Comparison of ENCODE assay signal across 24 cellular contexts in genomic region chr6:124536157-124536556, GRCh38.
A peak's percentile ranks its signal among the peaks of the same experiment; 100 is the strongest.
DNase-seq lines count a peak whose midpoint lies in the region; ATAC-seq and TF ChIP-seq lines count a peak whose summit lies in the region.
"Had no signal": no experiment of that assay in that cellular context is flagged by ENCODE, and none has a peak within 500 bp of the region (broad histone marks: within the 10 kb centered on the region; RNA-seq: fewer than 3 reads in every experiment).

No MANE protein-coding gene starts in this region.

- H3K36me3 ChIP-seq in GM23338 (ENCODE audit: insufficient read depth) (no peaks in the 10 kb centered on the region), PC-9 (ENCODE audit: low read depth) (no peaks in the 10 kb centered on the region), OCI-LY7 (ENCODE audit: insufficient read depth, low read length) (no peaks in the 10 kb centered on the region)
- H3K36me3 ChIP-seq: BE2C had no signal

- intact Hi-C loops in PC-9 (cut with micrococcal nuclease; ENCODE audit: unreplicated experiment): no loop called here
- intact Hi-C loops in OCI-LY7 (cut with micrococcal nuclease; ENCODE audit: unreplicated experiment): loop anchor here (2.0 kb wide), 1 partner anchor 65 kb away; no protein-coding TSS in a partner anchor

- no TSS peak for BruUV-seq in PC-9 (replicated peaks; lab: Mats Ljungman, UMichigan)
- BruUV-seq in OCI-LY7 (replicated peaks; lab: Mats Ljungman, UMichigan): no TSS peak

- TF ChIP-seq CTCF in GM23338 (conservative IDR thresholded peaks at IDR 0.05; ENCODE audit: low read depth in 2 of 2) (no peak), PC-9 (conservative IDR thresholded peaks at IDR 0.05) (no peak), osteocyte (IDR thresholded peaks at IDR 0.05) (no peak), OCI-LY7 (conservative IDR thresholded peaks at IDR 0.05; ENCODE audit: low read length) (no peak)

- peaks cover 5% of the 10 kb centered on the region for H3K9me2 ChIP-seq in GM23338 (ENCODE audit: insufficient read depth)
- H3K9me2 ChIP-seq in PC-9 (ENCODE audit: insufficient read depth): no peaks in the 10 kb centered on the region; the same call in 1 of the 2 replicates
- no peaks in the 10 kb centered on the region for H3K9me2 ChIP-seq in OCI-LY7 (ENCODE audit: insufficient read depth, low read length)

- H3K4me3 Mint-ChIP-seq in GM23338 (no peak overlapping the region), osteocyte (ENCODE audit: unreplicated experiment) (peak overlapping the region; percentile 55)
- H3K4me3 Mint-ChIP-seq: CD14-positive monocyte; CD8-positive, alpha-beta memory T cell had no signal

- DNase-seq in GM23338 (ENCODE audit: low spot score): no peak
- DNase-seq in PC-9: no peak
- peak; percentile 13 for DNase-seq in foreskin melanocyte
- no peak for DNase-seq in osteocyte (ENCODE audit: extremely low spot score, unreplicated experiment)
- no peak for DNase-seq in OCI-LY7 (ENCODE audit: low spot score)
- DNase-seq: BE2C; CD8-positive, alpha-beta memory T cell; DMS79 treated with DMSO at 0.1 percent for 48 hours; GF-D8; H7; IMR-90; NCI-H1092; NCI-H1417 treated with DMSO at 0.1 percent for 48 hours; NCI-H1930; NCI-H446; NCI-H524 treated with DMSO at 0.1 percent for 48 hours; NCI-H82; NK-92 treated with Interleukin-12 subunit alpha and Interleukin-12 subunit beta, amount 100 ng/mL, for 24 hours had no signal

- H3K4me1 Mint-ChIP-seq in GM23338 (peaks cover 6% of the 10 kb centered on the region), osteocyte (ENCODE audit: unreplicated experiment) (peaks cover 44% of the 10 kb centered on the region)
- H3K4me1 Mint-ChIP-seq: CD8-positive, alpha-beta memory T cell had no signal

- H3K79me2 ChIP-seq in GM23338 (replicated peaks; ENCODE audit: insufficient read depth) (no peaks in the 10 kb centered on the region), PC-9 (ENCODE audit: low read depth) (no peaks in the 10 kb centered on the region), OCI-LY7 (ENCODE audit: insufficient read depth, low read depth, low read length) (no peaks in the 10 kb centered on the region)

- H3K27ac ChIP-seq in GM23338 (ENCODE audit: low read depth) (no peak overlapping the region), PC-9 (no peak overlapping the region), OCI-LY7 (ENCODE audit: low read depth, low read length, poor library complexity, severe bottlenecking) (no peak overlapping the region)
- H3K27ac ChIP-seq: KMS-11, RWPE1, SK-N-MC had no signal

- ATAC-seq in GM23338 (no peak), HG03108 (IDR thresholded peaks at IDR 0.05; ENCODE audit: unreplicated experiment) (no peak), esophagus mucosa (no peak)

- H3K4me3 ChIP-seq in GM23338 (no peak overlapping the region), PC-9 (no peak overlapping the region), OCI-LY7 (ENCODE audit: low read depth, low read length, poor library complexity, severe bottlenecking) (no peak overlapping the region)
- H3K4me3 ChIP-seq: SK-N-MC had no signal

- H3K9me3 ChIP-seq in PC-9 (ENCODE audit: insufficient read depth, low read depth) (no peaks in the 10 kb centered on the region), OCI-LY7 (ENCODE audit: low read length) (no peaks in the 10 kb centered on the region)
- H3K9me3 ChIP-seq: BE2C had no signal

- H3F3A ChIP-seq in GM23338 (replicated peaks; ENCODE audit: low read depth) (no peaks in the 10 kb centered on the region), PC-9 (ENCODE audit: insufficient read depth, low read depth) (no peaks in the 10 kb centered on the region)

- no peak overlapping the region for H3K4me2 ChIP-seq in GM23338
- peak overlapping the region; percentile 43 for H3K4me2 ChIP-seq in PC-9
- no peak overlapping the region for H3K4me2 ChIP-seq in OCI-LY7 (ENCODE audit: low read length)
- H3K4me2 ChIP-seq: KMS-11 had no signal

- H3K27me3 Mint-ChIP-seq in GM23338 (ENCODE audit: insufficient read depth, low read depth, poor library complexity): no peaks in the 10 kb centered on the region
- no peaks in the 10 kb centered on the region for H3K27me3 Mint-ChIP-seq in osteocyte (ENCODE audit: unreplicated experiment)

- H3K27ac Mint-ChIP-seq in GM23338: no peak overlapping the region
- H3K27ac Mint-ChIP-seq in osteocyte (ENCODE audit: unreplicated experiment): peak overlapping the region; percentile 91
- H3K27ac Mint-ChIP-seq: CD8-positive, alpha-beta memory T cell had no signal

- no peaks in the 10 kb centered on the region for H3K9me3 Mint-ChIP-seq in GM23338
- H3K9me3 Mint-ChIP-seq in osteocyte (ENCODE audit: unreplicated experiment): no peaks in the 10 kb centered on the region

- H2AFZ ChIP-seq in GM23338: peak overlapping the region; percentile 49; the same call in 1 of the 2 replicates
- H2AFZ ChIP-seq in PC-9: 0 out of 2 replicates have a peak overlapping the region, but pooled peaks have one; percentile 2
- H2AFZ ChIP-seq in OCI-LY7 (ENCODE audit: low read length): no peak overlapping the region

- H3K36me3 Mint-ChIP-seq in GM23338 (ENCODE audit: low read depth) (no peaks in the 10 kb centered on the region), osteocyte (ENCODE audit: unreplicated experiment) (no peaks in the 10 kb centered on the region)
- H3K36me3 Mint-ChIP-seq: CD14-positive monocyte; CD8-positive, alpha-beta memory T cell had no signal

- H3K4me1 ChIP-seq in GM23338 (ENCODE audit: insufficient read depth) (peaks cover 8% of the 10 kb centered on the region), PC-9 (replicated peaks; ENCODE audit: insufficient read depth) (peaks cover 19% of the 10 kb centered on the region), OCI-LY7 (ENCODE audit: insufficient read depth, low read length, poor library complexity, severe bottlenecking) (no peaks in the 10 kb centered on the region)
- H3K4me1 ChIP-seq: BE2C had no signal

- CTCF ChIA-PET in PC-9 (lab: Charles Lee): no interaction called here
- CTCF ChIA-PET in OCI-LY7 (lab: Charles Lee; ENCODE audit: unreplicated experiment): no interaction called here

- POLR2A ChIA-PET in PC-9 (lab: Charles Lee; ENCODE audit: unreplicated experiment) (no interaction called here), OCI-LY7 (lab: Charles Lee) (no interaction called here)

- no peaks in the 10 kb centered on the region for H3K27me3 ChIP-seq in GM23338 (ENCODE audit: insufficient read depth)
- H3K27me3 ChIP-seq in PC-9 (ENCODE audit: insufficient read depth, low read depth): no peaks in the 10 kb centered on the region
- H3K27me3 ChIP-seq: BE2C had no signal

- H4K20me1 ChIP-seq in GM23338 (replicated peaks; ENCODE audit: insufficient read depth) (no peaks in the 10 kb centered on the region), PC-9 (ENCODE audit: insufficient read depth) (no peaks in the 10 kb centered on the region), OCI-LY7 (ENCODE audit: insufficient read depth, low read length) (no peaks in the 10 kb centered on the region)

TF ChIP-seq in GM23338, 12 proteins besides CTCF, POLR2A, EP300 and RAD21 (continues in another document):
- TF ChIP-seq, protein P1, sequence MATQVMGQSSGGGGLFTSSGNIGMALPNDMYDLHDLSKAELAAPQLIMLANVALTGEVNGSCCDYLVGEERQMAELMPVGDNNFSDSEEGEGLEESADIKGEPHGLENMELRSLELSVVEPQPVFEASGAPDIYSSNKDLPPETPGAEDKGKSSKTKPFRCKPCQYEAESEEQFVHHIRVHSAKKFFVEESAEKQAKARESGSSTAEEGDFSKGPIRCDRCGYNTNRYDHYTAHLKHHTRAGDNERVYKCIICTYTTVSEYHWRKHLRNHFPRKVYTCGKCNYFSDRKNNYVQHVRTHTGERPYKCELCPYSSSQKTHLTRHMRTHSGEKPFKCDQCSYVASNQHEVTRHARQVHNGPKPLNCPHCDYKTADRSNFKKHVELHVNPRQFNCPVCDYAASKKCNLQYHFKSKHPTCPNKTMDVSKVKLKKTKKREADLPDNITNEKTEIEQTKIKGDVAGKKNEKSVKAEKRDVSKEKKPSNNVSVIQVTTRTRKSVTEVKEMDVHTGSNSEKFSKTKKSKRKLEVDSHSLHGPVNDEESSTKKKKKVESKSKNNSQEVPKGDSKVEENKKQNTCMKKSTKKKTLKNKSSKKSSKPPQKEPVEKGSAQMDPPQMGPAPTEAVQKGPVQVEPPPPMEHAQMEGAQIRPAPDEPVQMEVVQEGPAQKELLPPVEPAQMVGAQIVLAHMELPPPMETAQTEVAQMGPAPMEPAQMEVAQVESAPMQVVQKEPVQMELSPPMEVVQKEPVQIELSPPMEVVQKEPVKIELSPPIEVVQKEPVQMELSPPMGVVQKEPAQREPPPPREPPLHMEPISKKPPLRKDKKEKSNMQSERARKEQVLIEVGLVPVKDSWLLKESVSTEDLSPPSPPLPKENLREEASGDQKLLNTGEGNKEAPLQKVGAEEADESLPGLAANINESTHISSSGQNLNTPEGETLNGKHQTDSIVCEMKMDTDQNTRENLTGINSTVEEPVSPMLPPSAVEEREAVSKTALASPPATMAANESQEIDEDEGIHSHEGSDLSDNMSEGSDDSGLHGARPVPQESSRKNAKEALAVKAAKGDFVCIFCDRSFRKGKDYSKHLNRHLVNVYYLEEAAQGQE (IDR thresholded peaks at IDR 0.05; ENCODE audit: unreplicated experiment): no peak
- TF ChIP-seq NANOG (IDR thresholded peaks at IDR 0.05; ENCODE audit: borderline replicate concordance): no peak
- TF ChIP-seq JUNB (IDR thresholded peaks at IDR 0.05; ENCODE audit: unreplicated experiment): no peak
- no peak for TF ChIP-seq STAT1 (IDR thresholded peaks at IDR 0.05; ENCODE audit: unreplicated experiment)
